11 cellular contexts compared by ENCODE assay signal in genomic region chr4:169252339-169253086, GRCh38. TPM values are rescaled to one million over a fixed set of nuclear protein-coding genes. Genes with fewer than 3 reads are reported as not detected.
DNase-seq lines count a peak whose midpoint lies in the region; ATAC-seq and TF ChIP-seq lines count a peak whose summit lies in the region.
"Had no signal": no experiment of that assay in that cellular context is flagged by ENCODE, and none has a peak within 500 bp of the region (broad histone marks: within the 10 kb centered on the region; RNA-seq: fewer than 3 reads in every experiment).

No MANE protein-coding gene starts in this region.

- no peaks in the 10 kb centered on the region for H3K9me3 Mint-ChIP-seq in chondrocyte (ENCODE audit: low read depth)
- no peaks in the 10 kb centered on the region for H3K9me3 Mint-ChIP-seq in activated T-helper 1 cell treated with anti-CD3 and anti-CD28 coated beads, Interleukin-12 subunit alpha, Interleukin-12 subunit beta, Interleukin-2, Interleukin-4 antibody, amounts not matched to agents 30 ng/mL and 10 ng/mL and 1 ng/mL, durations not matched to agents 14 hours and 24 hours and 36 hours
- H3K9me3 Mint-ChIP-seq: stimulated activated naive CD8-positive, alpha-beta T cell treated with anti-CD3 and anti-CD28 coated beads, Interleukin-15, amount 100 ng/mL, for 72 hours had no signal

- H3K27me3 Mint-ChIP-seq in chondrocyte (ENCODE audit: low read depth) = no peaks in the 10 kb centered on the region
- peaks cover 6% of the 10 kb centered on the region for H3K27me3 Mint-ChIP-seq in activated T-helper 1 cell treated with anti-CD3 and anti-CD28 coated beads, Interleukin-12 subunit alpha, Interleukin-12 subunit beta, Interleukin-2, Interleukin-4 antibody, amounts not matched to agents 30 ng/mL and 10 ng/mL and 1 ng/mL, durations not matched to agents 14 hours and 24 hours and 36 hours (ENCODE audit: insufficient read depth)

- peak; percentile 42 for TF ChIP-seq CTCF in chondrocyte (IDR thresholded peaks at IDR 0.05)
- no peak for TF ChIP-seq CTCF in GM20000 (IDR thresholded peaks at IDR 0.05; ENCODE audit: extremely low read depth, missing control alignments)

- no peak overlapping the region for H3K4me3 Mint-ChIP-seq in chondrocyte (ENCODE audit: unreplicated experiment)
- H3K4me3 Mint-ChIP-seq in activated T-helper 1 cell treated with anti-CD3 and anti-CD28 coated beads, Interleukin-12 subunit alpha, Interleukin-12 subunit beta, Interleukin-2, Interleukin-4 antibody, amounts not matched to agents 30 ng/mL and 10 ng/mL and 1 ng/mL, durations not matched to agents 14 hours and 24 hours and 36 hours = no peak overlapping the region
- H3K4me3 Mint-ChIP-seq: stimulated activated naive CD8-positive, alpha-beta T cell treated with anti-CD3 and anti-CD28 coated beads, Interleukin-15, amount 100 ng/mL, for 72 hours had no signal

- no peak overlapping the region for H3K4me3 ChIP-seq in skeletal muscle cell (ENCODE audit: low read depth, low read length)

- peak overlapping the region; percentile 97 for H3K27ac Mint-ChIP-seq in chondrocyte (ENCODE audit: unreplicated experiment)
- H3K27ac Mint-ChIP-seq in activated T-helper 1 cell treated with anti-CD3 and anti-CD28 coated beads, Interleukin-12 subunit alpha, Interleukin-12 subunit beta, Interleukin-2, Interleukin-4 antibody, amounts not matched to agents 30 ng/mL and 10 ng/mL and 1 ng/mL, durations not matched to agents 14 hours and 24 hours and 36 hours = no peak overlapping the region
- H3K27ac Mint-ChIP-seq: stimulated activated naive CD8-positive, alpha-beta T cell treated with anti-CD3 and anti-CD28 coated beads, Interleukin-15, amount 100 ng/mL, for 72 hours had no signal

- H3K4me1 Mint-ChIP-seq in chondrocyte (ENCODE audit: low read depth) = peaks cover 92% of the 10 kb centered on the region
- H3K4me1 Mint-ChIP-seq in activated T-helper 1 cell treated with anti-CD3 and anti-CD28 coated beads, Interleukin-12 subunit alpha, Interleukin-12 subunit beta, Interleukin-2, Interleukin-4 antibody, amounts not matched to agents 30 ng/mL and 10 ng/mL and 1 ng/mL, durations not matched to agents 14 hours and 24 hours and 36 hours (ENCODE audit: low read depth) = no peaks in the 10 kb centered on the region
- H3K4me1 Mint-ChIP-seq: stimulated activated naive CD8-positive, alpha-beta T cell treated with anti-CD3 and anti-CD28 coated beads, Interleukin-15, amount 100 ng/mL, for 72 hours had no signal

- peaks cover 3% of the 10 kb centered on the region for H3K36me3 Mint-ChIP-seq in chondrocyte (ENCODE audit: low read depth)
- no peaks in the 10 kb centered on the region for H3K36me3 Mint-ChIP-seq in activated T-helper 1 cell treated with anti-CD3 and anti-CD28 coated beads, Interleukin-12 subunit alpha, Interleukin-12 subunit beta, Interleukin-2, Interleukin-4 antibody, amounts not matched to agents 30 ng/mL and 10 ng/mL and 1 ng/mL, durations not matched to agents 14 hours and 24 hours and 36 hours (ENCODE audit: low read depth)

- intact Hi-C loops in activated T-helper 1 cell treated with anti-CD3 and anti-CD28 coated beads, Interleukin-12 subunit alpha, Interleukin-12 subunit beta, Interleukin-2, Interleukin-4 antibody, amounts not matched to agents 30 ng/mL and 10 ng/mL and 1 ng/mL, durations not matched to agents 14 hours and 24 hours and 36 hours (cut with micrococcal nuclease) = no loop called here

- ATAC-seq in GM21423 (IDR thresholded peaks at IDR 0.05; ENCODE audit: unreplicated experiment) (peak; percentile 73), HG03469 (IDR thresholded peaks at IDR 0.05; ENCODE audit: unreplicated experiment) (peak; percentile 34), GM19023 (IDR thresholded peaks at IDR 0.05; ENCODE audit: unreplicated experiment) (no peak)
- ATAC-seq: activated CD4-positive, CD25-positive, alpha-beta regulatory T cell treated with anti-CD3 and anti-CD28 coated beads, Interleukin-2, amount 50 U/mL, for 24 hours; sciatic nerve; stimulated activated naive CD8-positive, alpha-beta T cell treated with anti-CD3 and anti-CD28 coated beads, Interleukin-15, amount 100 ng/mL, for 72 hours had no signal

- DNase-seq in chondrocyte (ENCODE audit: low spot score) (no peak), skeletal muscle cell (ENCODE audit: low read depth) (peak; percentile 62), T-helper 2 cell (no peak), GM20000 (ENCODE audit: low spot score) (no peak)
- DNase-seq in activated T-helper 1 cell treated with anti-CD3 and anti-CD28 coated beads, Interleukin-12 subunit alpha, Interleukin-12 subunit beta, Interleukin-2, Interleukin-4 antibody, amounts not matched to agents 30 ng/mL and 10 ng/mL and 1 ng/mL, durations not matched to agents 14 hours and 24 hours and 36 hours (ENCODE audit: low spot score) = no peak
- DNase-seq: stimulated activated naive CD8-positive, alpha-beta T cell treated with anti-CD3 and anti-CD28 coated beads, Interleukin-15, amount 100 ng/mL, for 72 hours had no signal

RNA-seq across cellular contexts. Expression of gene SH3RF1, which starts 18.2 kb away (rescaled TPM):
- total RNA-seq in chondrocyte = 21.8 to 28.1 TPM (median 25.2 TPM) in 3 replicates
- 0.49 and 0.69 TPM in 2 replicates for total RNA-seq in activated T-helper 1 cell treated with anti-CD3 and anti-CD28 coated beads, Interleukin-12 subunit alpha, Interleukin-12 subunit beta, Interleukin-2, Interleukin-4 antibody, amounts not matched to agents 30 ng/mL and 10 ng/mL and 1 ng/mL, durations not matched to agents 14 hours and 24 hours and 36 hours

Comparison
In these comparisons a context has a peak if more than half of its experiments do, and no peak if none do; other contexts are left out.
1. RNA of gene SH3RF1, which starts 18.2 kb away (total RNA-seq): 21.8 to 28.1 TPM in chondrocyte; 0.49 to 0.69 TPM in activated T-helper 1 cell treated with anti-CD3 and anti-CD28 coated beads, Interleukin-12 subunit alpha, Interleukin-12 subunit beta, Interleukin-2, Interleukin-4 antibody, amounts not matched to agents 30 ng/mL and 10 ng/mL and 1 ng/mL, durations not matched to agents 14 hours and 24 hours and 36 hours; every median in the first group is over 10 times any median in the second.